10 cellular contexts compared by ENCODE assay signal in genomic region chr5:52809884-52810283, GRCh38. TPM values are rescaled to one million over a fixed set of nuclear protein-coding genes. Genes with fewer than 3 reads are reported as not detected.
DNase-seq lines count a peak whose midpoint lies in the region; ATAC-seq and TF ChIP-seq lines count a peak whose summit lies in the region.
"Had no signal": no experiment of that assay in that cellular context is flagged by ENCODE, and none has a peak within 500 bp of the region (broad histone marks: within the 10 kb centered on the region; RNA-seq: fewer than 3 reads in every experiment).

No MANE protein-coding gene starts in this region.

- no peaks in the 10 kb centered on the region for H3K9me3 Mint-ChIP-seq in natural killer cell treated with Interleukin-12 subunit alpha and Interleukin-12 subunit beta and Interleukin-15 and Interleukin-18, amount 100 ng/mL, for 72 hours
- no peaks in the 10 kb centered on the region for H3K9me3 Mint-ChIP-seq in natural killer cell

- no peak for TF ChIP-seq POLR2A in right lobe of liver (IDR thresholded peaks at IDR 0.05)

- DNase-seq in natural killer cell treated with Interleukin-12 subunit alpha and Interleukin-12 subunit beta and Interleukin-15 and Interleukin-18, amount 100 ng/mL, for 72 hours (ENCODE audit: low spot score): no peak
- DNase-seq in natural killer cell (no peak), amniotic epithelial cell (ENCODE audit: low read depth) (peak; percentile 60), right lobe of liver (no peak), aorta (no peak), HUDEP-2 (lab: John Stamatoyannopoulos, UW; ENCODE audit: unreplicated experiment in 76 of 76) (no peak), glomerular visceral epithelial cell (ENCODE audit: extremely low spot score) (no peak), dedifferentiated amniotic fluid mesenchymal stem cell (ENCODE audit: extremely low spot score) (no peak)
- DNase-seq: activated CD8-positive, alpha-beta memory T cell treated with anti-CD3 and anti-CD28 coated beads, Interleukin-2, amount 50 U/mL, for 48 hours had no signal

- H3K4me1 ChIP-seq in right lobe of liver: peaks cover 0 to 21% (median 0%) of the 10 kb centered on the region in 4 donors
- H3K4me1 ChIP-seq in aorta (ENCODE audit: control insufficient read depth in 1 of 2, insufficient read depth in 2 of 2, low read length in 2 of 2): peaks cover 7 to 26% of the 10 kb centered on the region in 2 donors

- TF ChIP-seq CTCF in natural killer cell (IDR thresholded peaks at IDR 0.05): no peak
- no peak for TF ChIP-seq CTCF in right lobe of liver (IDR thresholded peaks at IDR 0.05)

- 58% methylated on average over 1 of the region's 1 CpG for WGBS in right lobe of liver (ENCODE audit: insufficient coverage, low coverage, low lambda C conversion rate, missing lambda C conversion rate)
- 0 to 3% methylated on average over 1 of the region's 1 CpG for WGBS in aorta, 2 donors

- H3K27ac Mint-ChIP-seq in natural killer cell treated with Interleukin-12 subunit alpha and Interleukin-12 subunit beta and Interleukin-15 and Interleukin-18, amount 100 ng/mL, for 72 hours: peak overlapping the region; percentile 65 to 87
- H3K27ac Mint-ChIP-seq in natural killer cell: no peak overlapping the region

- intact Hi-C loops in natural killer cell (cut with micrococcal nuclease) (no loop called here), right lobe of liver (cut with DNase I) (no loop called here), aorta (cut with DNase I) (loop anchor here in 1 of 2 donors (10.0 kb wide), 1 partner anchor 85 kb away; no protein-coding TSS in a partner anchor)

- H3K27ac ChIP-seq in right lobe of liver (peak overlapping the region in 2 of 3 donors; percentile 9 to 12), aorta (ENCODE audit: low read depth in 1 of 2, low read length in 2 of 2) (peak overlapping the region; percentile 9 to 55)

- no peaks in the 10 kb centered on the region for H3K36me3 ChIP-seq in right lobe of liver
- H3K36me3 ChIP-seq in aorta (ENCODE audit: control insufficient read depth in 1 of 2, insufficient read depth in 2 of 2, low read length in 1 of 2): no peaks in the 10 kb centered on the region

- peaks cover 5% of the 10 kb centered on the region for H3K36me3 Mint-ChIP-seq in natural killer cell treated with Interleukin-12 subunit alpha and Interleukin-12 subunit beta and Interleukin-15 and Interleukin-18, amount 100 ng/mL, for 72 hours
- no peaks in the 10 kb centered on the region for H3K36me3 Mint-ChIP-seq in natural killer cell

- peaks cover 22 to 28% of the 10 kb centered on the region in 2 donors for H3K4me1 Mint-ChIP-seq in natural killer cell treated with Interleukin-12 subunit alpha and Interleukin-12 subunit beta and Interleukin-15 and Interleukin-18, amount 100 ng/mL, for 72 hours (ENCODE audit: low read depth in 2 of 2)
- peaks cover 0 to 5% of the 10 kb centered on the region in 2 donors for H3K4me1 Mint-ChIP-seq in natural killer cell

- H3K9me3 ChIP-seq in right lobe of liver (no peaks in the 10 kb centered on the region), aorta (ENCODE audit: control insufficient read depth, low read length) (no peaks in the 10 kb centered on the region)

- peak; percentile 55 to 66 for ATAC-seq in natural killer cell treated with Interleukin-12 subunit alpha and Interleukin-12 subunit beta and Interleukin-15 and Interleukin-18, amount 100 ng/mL, for 72 hours
- no peak for ATAC-seq in natural killer cell
- ATAC-seq in right lobe of liver: no peak
- ATAC-seq in aorta (ENCODE audit: low FRiP score): peak; percentile 6
- ATAC-seq: GM12878 had no signal

- H3K27me3 ChIP-seq in right lobe of liver (no peaks in the 10 kb centered on the region), aorta (ENCODE audit: control insufficient read depth in 1 of 2, insufficient read depth in 2 of 2, low read length in 1 of 2) (no peaks in the 10 kb centered on the region)

- H3K27me3 Mint-ChIP-seq in natural killer cell treated with Interleukin-12 subunit alpha and Interleukin-12 subunit beta and Interleukin-15 and Interleukin-18, amount 100 ng/mL, for 72 hours: no peaks in the 10 kb centered on the region
- no peaks in the 10 kb centered on the region for H3K27me3 Mint-ChIP-seq in natural killer cell (ENCODE audit: low read depth in 2 of 2)

- H3K4me3 ChIP-seq in right lobe of liver: no peak overlapping the region
- no peak overlapping the region for H3K4me3 ChIP-seq in aorta (ENCODE audit: low read length in 2 of 2)
- H3K4me3 ChIP-seq: GM12878 had no signal

- peak overlapping the region; percentile 64 for H3K4me3 Mint-ChIP-seq in natural killer cell treated with Interleukin-12 subunit alpha and Interleukin-12 subunit beta and Interleukin-15 and Interleukin-18, amount 100 ng/mL, for 72 hours
- H3K4me3 Mint-ChIP-seq in natural killer cell: no peak overlapping the region

RNA-seq across cellular contexts. Expression of gene ITGA1, which starts 22.2 kb away (rescaled TPM):
- total RNA-seq in natural killer cell treated with Interleukin-12 subunit alpha and Interleukin-12 subunit beta and Interleukin-15 and Interleukin-18, amount 100 ng/mL, for 72 hours: 100 to 1,000 TPM; 129 to 136 TPM
- total RNA-seq in natural killer cell: under 1 TPM; 0.45 to 0.82 (median 0.47) TPM
- 100 to 1,000 TPM in 1 of 6 experiments, 10 to 100 TPM in 5; 66.5 to 116 (median 82.1) TPM for total RNA-seq in right lobe of liver
- total RNA-seq in aorta: 100 to 1,000 TPM; 132 to 152 TPM
- 10 to 100 TPM; 17.8 to 65.0 TPM for polyA plus RNA-seq in aorta

RNA-seq across cellular contexts. Expression of gene PELO, which starts 22.2 kb away (rescaled TPM):
- 100 to 1,000 TPM in 1 of 2 donors, 10 to 100 TPM in 1; 71.4 to 122 TPM for total RNA-seq in natural killer cell treated with Interleukin-12 subunit alpha and Interleukin-12 subunit beta and Interleukin-15 and Interleukin-18, amount 100 ng/mL, for 72 hours
- total RNA-seq in natural killer cell (1 to 10 TPM; 2.6 to 3.9 (median 3.7) TPM), right lobe of liver (10 to 100 TPM; 14.6 to 24.6 (median 17.6) TPM), aorta (10 to 100 TPM; 49.6 to 52.4 TPM)
- 10 to 100 TPM; 11.0 to 30.2 TPM for polyA plus RNA-seq in aorta

Comparison
In these comparisons a context has a peak if more than half of its experiments do, and no peak if none do; other contexts are left out.
1. ATAC-seq: peak in natural killer cell treated with Interleukin-12 subunit alpha and Interleukin-12 subunit beta and Interleukin-15 and Interleukin-18, amount 100 ng/mL, for 72 hours (2 of 2) and aorta (single experiment); none in natural killer cell (0 of 3) and right lobe of liver (0 of 4).
2. H3K27ac Mint-ChIP-seq: peak in natural killer cell treated with Interleukin-12 subunit alpha and Interleukin-12 subunit beta and Interleukin-15 and Interleukin-18, amount 100 ng/mL, for 72 hours (2 of 2); none in natural killer cell (0 of 2).
3. RNA of gene ITGA1, which starts 22.2 kb away (total RNA-seq): 132 to 152 TPM in aorta, 129 to 136 TPM in natural killer cell treated with Interleukin-12 subunit alpha and Interleukin-12 subunit beta and Interleukin-15 and Interleukin-18, amount 100 ng/mL, for 72 hours and 66.5 to 116 TPM in right lobe of liver; 0.45 to 0.82 TPM in natural killer cell; every median in the first group is over 10 times any median in the second.